In genomic region chr10:58070964-58071363, GRCh38 we compare ENCODE assay signal across 24 cellular contexts.
"Had no signal": no experiment of that assay in that cellular context is flagged by ENCODE, and none has a peak within 500 bp of the region (broad histone marks: within the 10 kb centered on the region; RNA-seq: fewer than 3 reads in every experiment).

No MANE protein-coding gene starts in this region.

- H3K4me1 Mint-ChIP-seq: mesothelial cell of epicardium, naive B cell, nephron progenitor cell had no signal

- H3K27ac Mint-ChIP-seq: activated naive CD8-positive, alpha-beta T cell; activated T-cell treated with anti-CD3 and anti-CD28 coated beads, Interleukin-2, amount 50 U/mL, for 72 hours; mesothelial cell of epicardium; naive B cell; nephron progenitor cell had no signal

- H3K36me3 Mint-ChIP-seq: activated naive CD8-positive, alpha-beta T cell; mesothelial cell of epicardium; naive B cell had no signal

- H3K4me3 Mint-ChIP-seq: activated naive CD8-positive, alpha-beta T cell; activated T-cell treated with anti-CD3 and anti-CD28 coated beads, Interleukin-2, amount 50 U/mL, for 72 hours; mesothelial cell of epicardium; naive B cell; nephron progenitor cell had no signal

- ATAC-seq: activated T-cell treated with anti-CD3 and anti-CD28 coated beads, Interleukin-2, amount 50 U/mL, for 72 hours; gastroesophageal sphincter; left cardiac atrium; pancreas; psoas muscle; right cardiac atrium; stimulated activated naive CD8-positive, alpha-beta T cell treated with anti-CD3 and anti-CD28 coated beads, Interleukin-15, Interleukin-2, amounts not matched to agents 100 U/mL and 50 U/mL, for 24 hours had no signal

- DNase-seq: activated CD4-positive, alpha-beta T cell treated with anti-CD3 and anti-CD28 coated beads for 4 hours; activated CD4-positive, alpha-beta T cell treated with anti-CD3 and anti-CD28 coated beads, Interleukin-2, amount 50 U/mL, for 4 hours; activated effector memory CD4-positive, alpha-beta T cell treated with Interleukin-2 at 50 U/mL for 16 hours; activated naive CD4-positive, alpha-beta T cell treated with Interleukin-2 at 50 U/mL for 16 hours; activated T-cell treated with anti-CD3 and anti-CD28 coated beads for 4 hours; activated T-cell treated with anti-CD3 and anti-CD28 coated beads, Interleukin-2, amount 50 U/mL, for 72 hours; adrenal gland; aorta; brain microvascular endothelial cell; hippocampal formation; left cardiac atrium; naive B cell; nephron progenitor cell; pancreas; psoas muscle; right cardiac atrium; spleen; stimulated activated naive CD8-positive, alpha-beta T cell treated with anti-CD3 and anti-CD28 coated beads, Interleukin-15, Interleukin-2, amounts not matched to agents 100 U/mL and 50 U/mL, for 24 hours; T-helper 9 cell; testis; transverse colon had no signal

- H3K4me3 ChIP-seq: adrenal gland, gastroesophageal sphincter, pancreas, psoas muscle, spleen, testis, transverse colon had no signal

- H3K9me3 Mint-ChIP-seq: activated T-cell treated with anti-CD3 and anti-CD28 coated beads, Interleukin-2, amount 50 U/mL, for 72 hours; mesothelial cell of epicardium; nephron progenitor cell had no signal
